ENCODE assay signal across 17 cellular contexts in the genomic region with DNA sequence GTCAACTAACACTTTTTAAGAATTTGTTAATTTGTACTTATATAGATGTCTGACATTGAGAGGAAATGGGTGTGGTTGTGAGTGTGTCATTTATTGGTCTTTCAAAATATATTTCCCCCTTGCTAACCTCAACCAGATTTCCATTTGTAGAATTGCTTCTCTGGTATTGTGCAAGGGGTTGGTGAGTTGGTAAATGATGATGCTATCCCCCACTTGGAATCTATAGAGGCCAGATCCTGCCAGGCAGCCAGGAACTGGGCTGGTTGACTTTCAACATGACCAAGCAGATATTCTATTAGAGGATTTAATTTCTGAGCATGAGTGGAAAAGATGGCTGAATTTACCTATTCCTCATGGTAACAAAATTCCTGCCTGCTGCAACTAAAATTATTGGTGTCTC.
"Had no signal": no experiment of that assay in that cellular context is flagged by ENCODE, and none has a peak within 500 bp of the region (broad histone marks: within the 10 kb centered on the region; RNA-seq: fewer than 3 reads in every experiment).

No MANE protein-coding gene starts in this region.

- H3K4me3 ChIP-seq: dorsolateral prefrontal cortex, esophagus squamous epithelium, gastroesophageal sphincter, ovary, upper lobe of left lung had no signal

- ATAC-seq: activated T-cell treated with anti-CD3 and anti-CD28 coated beads, Interleukin-2, amount 50 U/mL, for 72 hours; gastroesophageal sphincter had no signal

- FAIRE-seq: endometrium, kidney had no signal

- H3K27me3 Mint-ChIP-seq: activated CD4-positive, alpha-beta memory T cell treated with anti-CD3 and anti-CD28 coated beads, Interleukin-2, amount 10 ng/mL, durations not matched to agents 7 days and 5 days; activated naive CD8-positive, alpha-beta T cell treated with anti-CD3 and anti-CD28 coated beads for 36 hours had no signal

- DNase-seq: activated CD4-positive, alpha-beta memory T cell treated with anti-CD3 and anti-CD28 coated beads, Interleukin-2, amount 10 ng/mL, durations not matched to agents 7 days and 5 days; activated CD8-positive, alpha-beta memory T cell treated with anti-CD3 and anti-CD28 coated beads, Interleukin-2, amount 50 U/mL, for 4 hours; activated gamma-delta T cell treated with Interleukin-2 at 50 U/mL for 16 hours; activated naive CD8-positive, alpha-beta T cell treated with anti-CD3 and anti-CD28 coated beads for 36 hours; activated T-cell treated with anti-CD3 and anti-CD28 coated beads, Interleukin-2, amount 50 U/mL, for 72 hours; dorsolateral prefrontal cortex; esophagus squamous epithelium; kidney; ovary; stimulated activated CD4-positive, alpha-beta T cell treated with anti-CD3 and anti-CD28 coated beads, Interleukin-4, amount 100 ng/mL, for 1 hour; stimulated activated CD8-positive, alpha-beta memory T cell treated with anti-CD3 and anti-CD28 coated beads, Interleukin-4, amount 100 ng/mL, for 48 hours; T-helper 9 cell; upper lobe of left lung had no signal

- H3K36me3 Mint-ChIP-seq: activated naive CD8-positive, alpha-beta T cell treated with anti-CD3 and anti-CD28 coated beads for 36 hours had no signal

- H3K9me3 Mint-ChIP-seq: activated CD4-positive, alpha-beta memory T cell treated with anti-CD3 and anti-CD28 coated beads, Interleukin-2, amount 10 ng/mL, durations not matched to agents 7 days and 5 days; activated naive CD8-positive, alpha-beta T cell treated with anti-CD3 and anti-CD28 coated beads for 36 hours; activated T-cell treated with anti-CD3 and anti-CD28 coated beads, Interleukin-2, amount 50 U/mL, for 72 hours; neural crest cell; stimulated activated naive CD8-positive, alpha-beta T cell treated with anti-CD3 and anti-CD28 coated beads, Interleukin-15, Interleukin-2, amounts not matched to agents 100 ng/mL and 50 ng/mL, for 24 hours had no signal

- H3K27ac Mint-ChIP-seq: activated CD4-positive, alpha-beta memory T cell treated with anti-CD3 and anti-CD28 coated beads, Interleukin-2, amount 10 ng/mL, durations not matched to agents 7 days and 5 days; activated naive CD8-positive, alpha-beta T cell treated with anti-CD3 and anti-CD28 coated beads for 36 hours; activated T-cell treated with anti-CD3 and anti-CD28 coated beads, Interleukin-2, amount 50 U/mL, for 72 hours; stimulated activated naive CD8-positive, alpha-beta T cell treated with anti-CD3 and anti-CD28 coated beads, Interleukin-15, Interleukin-2, amounts not matched to agents 100 ng/mL and 50 ng/mL, for 24 hours had no signal

- H3K4me3 Mint-ChIP-seq: activated CD4-positive, alpha-beta memory T cell treated with anti-CD3 and anti-CD28 coated beads, Interleukin-2, amount 10 ng/mL, durations not matched to agents 7 days and 5 days; activated naive CD8-positive, alpha-beta T cell treated with anti-CD3 and anti-CD28 coated beads for 36 hours; activated T-cell treated with anti-CD3 and anti-CD28 coated beads, Interleukin-2, amount 50 U/mL, for 72 hours; neural crest cell; stimulated activated naive CD8-positive, alpha-beta T cell treated with anti-CD3 and anti-CD28 coated beads, Interleukin-15, Interleukin-2, amounts not matched to agents 100 ng/mL and 50 ng/mL, for 24 hours had no signal

- H3K4me1 Mint-ChIP-seq: activated CD4-positive, alpha-beta memory T cell treated with anti-CD3 and anti-CD28 coated beads, Interleukin-2, amount 10 ng/mL, durations not matched to agents 7 days and 5 days; activated naive CD8-positive, alpha-beta T cell treated with anti-CD3 and anti-CD28 coated beads for 36 hours; neural crest cell had no signal
